8 cellular contexts compared by ENCODE assay signal in the genomic region with DNA sequence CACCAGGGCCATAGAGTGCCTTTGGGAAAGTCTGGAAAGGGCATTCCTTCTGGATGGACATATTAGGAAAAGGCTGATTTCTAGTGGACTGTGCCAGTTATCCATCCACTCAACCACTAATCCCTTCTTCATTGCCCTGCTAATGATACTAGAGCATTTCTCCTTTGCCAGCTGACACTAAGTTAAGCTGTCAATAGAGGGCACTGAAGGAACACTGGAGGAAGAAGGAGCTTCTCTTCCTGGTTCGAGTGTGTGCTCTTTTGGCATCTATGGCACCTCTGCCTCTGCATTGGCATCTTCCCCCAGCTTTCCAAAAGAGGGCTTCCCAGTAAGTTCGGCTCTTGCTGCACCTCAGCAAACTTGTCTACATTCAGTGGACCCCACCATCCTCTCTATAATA.
DNase-seq lines count a peak whose midpoint lies in the region; ATAC-seq lines count a peak whose summit lies in the region.

No MANE protein-coding gene starts in this region.

- DNase-seq in COLO829 (ENCODE audit: low spot score) = peak; percentile 58
- peak; percentile 88 to 94 for DNase-seq in NCI-H524 (lab: John Stamatoyannopoulos, UW)
- DNase-seq in dermis blood vessel endothelial cell = peak; percentile 11
- DNase-seq in stimulated activated naive B cell treated with anti-CD40 and anti-IgM and Interleukin-4, amounts not matched to agents 10 μg/mL and 1 μg/mL and 100 μg/mL, for 72 hours = no peak
- no peak for DNase-seq in activated CD4-positive, alpha-beta T cell treated with anti-CD3 and anti-CD28 coated beads, Interleukin-2, amount 10 ng/mL, durations not matched to agents 24 days and 14 days

- intact Hi-C loops in activated CD4-positive, alpha-beta T cell treated with anti-CD3 and anti-CD28 coated beads, Interleukin-2, amount 10 ng/mL, durations not matched to agents 24 days and 14 days (cut with micrococcal nuclease) = no loop called here

- H3K27me3 Mint-ChIP-seq in stimulated activated naive B cell treated with anti-CD40 and anti-IgM and Interleukin-4, amounts not matched to agents 10 μg/mL and 1 μg/mL and 100 μg/mL, for 72 hours = peaks cover 6 to 11% of the 10 kb centered on the region in 2 donors
- no peaks in the 10 kb centered on the region for H3K27me3 Mint-ChIP-seq in activated CD4-positive, alpha-beta T cell treated with anti-CD3 and anti-CD28 coated beads, Interleukin-2, amount 10 ng/mL, durations not matched to agents 24 days and 14 days

- no peaks in the 10 kb centered on the region for H3K36me3 Mint-ChIP-seq in stimulated activated naive B cell treated with anti-CD40 and anti-IgM and Interleukin-4, amounts not matched to agents 10 μg/mL and 1 μg/mL and 100 μg/mL, for 72 hours
- no peaks in the 10 kb centered on the region for H3K36me3 Mint-ChIP-seq in activated CD4-positive, alpha-beta T cell treated with anti-CD3 and anti-CD28 coated beads, Interleukin-2, amount 10 ng/mL, durations not matched to agents 24 days and 14 days (ENCODE audit: low read depth)

- no peak overlapping the region for H3K4me3 Mint-ChIP-seq in stimulated activated naive B cell treated with anti-CD40 and anti-IgM and Interleukin-4, amounts not matched to agents 10 μg/mL and 1 μg/mL and 100 μg/mL, for 72 hours
- no peak overlapping the region for H3K4me3 Mint-ChIP-seq in activated CD4-positive, alpha-beta T cell treated with anti-CD3 and anti-CD28 coated beads, Interleukin-2, amount 10 ng/mL, durations not matched to agents 24 days and 14 days

- ATAC-seq in GM19025 (IDR thresholded peaks at IDR 0.05; ENCODE audit: low read depth, unreplicated experiment) = peak; percentile 81
- ATAC-seq in HG03196 (IDR thresholded peaks at IDR 0.05; ENCODE audit: unreplicated experiment) = peak; percentile 77
- peak; percentile 53 to 63 for ATAC-seq in stimulated activated naive B cell treated with anti-CD40 and anti-IgM and Interleukin-4, amounts not matched to agents 10 μg/mL and 1 μg/mL and 100 μg/mL, for 72 hours (replicated peaks)
- no peak for ATAC-seq in HG02840 (IDR thresholded peaks at IDR 0.05; ENCODE audit: low FRiP score, unreplicated experiment)

- H3K4me1 Mint-ChIP-seq in stimulated activated naive B cell treated with anti-CD40 and anti-IgM and Interleukin-4, amounts not matched to agents 10 μg/mL and 1 μg/mL and 100 μg/mL, for 72 hours = no peaks in the 10 kb centered on the region
- H3K4me1 Mint-ChIP-seq in activated CD4-positive, alpha-beta T cell treated with anti-CD3 and anti-CD28 coated beads, Interleukin-2, amount 10 ng/mL, durations not matched to agents 24 days and 14 days = no peaks in the 10 kb centered on the region

- no peaks in the 10 kb centered on the region for H3K9me3 Mint-ChIP-seq in stimulated activated naive B cell treated with anti-CD40 and anti-IgM and Interleukin-4, amounts not matched to agents 10 μg/mL and 1 μg/mL and 100 μg/mL, for 72 hours
- H3K9me3 Mint-ChIP-seq in activated CD4-positive, alpha-beta T cell treated with anti-CD3 and anti-CD28 coated beads, Interleukin-2, amount 10 ng/mL, durations not matched to agents 24 days and 14 days = no peaks in the 10 kb centered on the region

- no peak overlapping the region for H3K27ac Mint-ChIP-seq in stimulated activated naive B cell treated with anti-CD40 and anti-IgM and Interleukin-4, amounts not matched to agents 10 μg/mL and 1 μg/mL and 100 μg/mL, for 72 hours
- no peak overlapping the region for H3K27ac Mint-ChIP-seq in activated CD4-positive, alpha-beta T cell treated with anti-CD3 and anti-CD28 coated beads, Interleukin-2, amount 10 ng/mL, durations not matched to agents 24 days and 14 days

Comparison
In these comparisons a context has a peak if more than half of its experiments do, and no peak if none do; other contexts are left out.
1. DNase-seq: peak in COLO829 (single experiment), NCI-H524 (2 of 2) and dermis blood vessel endothelial cell (single experiment); none in stimulated activated naive B cell treated with anti-CD40 and anti-IgM and Interleukin-4, amounts not matched to agents 10 μg/mL and 1 μg/mL and 100 μg/mL, for 72 hours (single experiment) and activated CD4-positive, alpha-beta T cell treated with anti-CD3 and anti-CD28 coated beads, Interleukin-2, amount 10 ng/mL, durations not matched to agents 24 days and 14 days (single experiment).